16 cellular contexts compared by ENCODE assay signal in the genomic region with DNA sequence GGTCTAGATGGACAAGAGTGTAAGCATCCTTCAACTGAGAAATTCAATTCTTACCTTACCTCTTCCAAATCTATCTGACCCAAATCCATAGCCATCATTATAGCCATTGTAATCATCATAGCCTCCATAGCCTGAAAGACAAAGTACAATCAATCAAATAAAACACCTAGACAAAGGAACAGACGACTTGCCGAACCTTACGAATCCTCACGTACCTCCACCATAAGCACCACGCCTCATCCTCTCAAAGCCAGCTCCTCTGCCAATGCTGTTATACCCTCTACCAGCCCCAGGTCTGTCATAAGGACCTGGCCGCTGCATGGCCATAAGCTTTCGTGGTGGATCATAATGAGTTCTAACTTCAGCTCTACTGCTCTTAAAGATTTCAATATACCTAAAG. TPM values are rescaled to one million over a fixed set of nuclear protein-coding genes. Genes with fewer than 3 reads are reported as not detected.
DNase-seq lines count a peak whose midpoint lies in the region; ATAC-seq and TF ChIP-seq lines count a peak whose summit lies in the region.
"Had no signal": no experiment of that assay in that cellular context is flagged by ENCODE, and none has a peak within 500 bp of the region (broad histone marks: within the 10 kb centered on the region; RNA-seq: fewer than 3 reads in every experiment).

No MANE protein-coding gene starts in this region.

- POLR2A ChIA-PET in activated B cell treated with CpG ODN at 0.5 μM for 24 hours (lab: Charles Lee): interaction anchor here (1.6 kb wide), 1 partner anchor 10 kb away, joined by 5 read pairs; no protein-coding TSS in a partner anchor

- H3K27ac ChIP-seq in subcutaneous abdominal adipose tissue (ENCODE audit: low read depth, low read length): peak overlapping the region; percentile 97
- H3K27ac ChIP-seq: foreskin keratinocyte had no signal

- DNase-seq in activated effector memory CD4-positive, alpha-beta T cell treated with anti-CD3 and anti-CD28 coated beads, Interleukin-2, amount 50 U/mL, for 16 hours: peak; percentile 61
- DNase-seq in activated effector memory CD4-positive, alpha-beta T cell treated with Interleukin-2 at 50 U/mL for 16 hours: no peak
- DNase-seq in activated B cell treated with CpG ODN at 0.5 μM for 24 hours (no peak), immature natural killer cell (no peak), DMS53 treated with DMSO at 0.1 percent for 48 hours (lab: John Stamatoyannopoulos, UW; ENCODE audit: unreplicated experiment) (no peak), islet precursor cell (no peak)
- DNase-seq: foreskin keratinocyte, kidney glomerular epithelial cell, naive B cell, NCI-H1092 treated with DMSO at 0.1 percent for 48 hours, NCI-H526 treated with DMSO at 0.1 percent for 48 hours, Right ventricle myocardium superior, small intestine had no signal

- CTCF ChIA-PET in activated B cell treated with CpG ODN at 0.5 μM for 24 hours (lab: Charles Lee): no interaction called here

- no peak for ATAC-seq in activated B cell treated with CpG ODN at 0.5 μM for 24 hours (ENCODE audit: low read depth)
- ATAC-seq in GM21390 (IDR thresholded peaks at IDR 0.05; ENCODE audit: unreplicated experiment): no peak
- ATAC-seq: foreskin keratinocyte had no signal

- TF ChIP-seq CTCF in activated B cell treated with CpG ODN at 0.5 μM for 24 hours (IDR thresholded peaks at IDR 0.05): no peak

- H3K4me1 ChIP-seq in subcutaneous abdominal adipose tissue (ENCODE audit: control insufficient read depth in 5 of 5, insufficient read depth in 5 of 5, low read length in 5 of 5): peaks cover 8 to 68% (median 61%) of the 10 kb centered on the region in 5 donors

- peaks cover 60 to 85% (median 79%) of the 10 kb centered on the region in 5 donors for H3K36me3 ChIP-seq in subcutaneous abdominal adipose tissue (ENCODE audit: control insufficient read depth in 5 of 5, insufficient read depth in 5 of 5, low read length in 5 of 5)

- intact Hi-C loops in activated B cell treated with CpG ODN at 0.5 μM for 24 hours (cut with micrococcal nuclease): no loop called here

- no peaks in the 10 kb centered on the region for H3K9me3 ChIP-seq in subcutaneous abdominal adipose tissue (ENCODE audit: control insufficient read depth in 5 of 5, low read length in 5 of 5)

- H3K9me3 Mint-ChIP-seq in activated B cell treated with CpG ODN at 0.5 μM for 24 hours: no peaks in the 10 kb centered on the region
- H3K9me3 Mint-ChIP-seq in immature natural killer cell: no peaks in the 10 kb centered on the region
- H3K9me3 Mint-ChIP-seq: dendritic cell treated with granulocyte-macrophage colony-stimulating factor and Interleukin-4, amounts not matched to agents 40 ng/mL and 50 ng/mL, for 4 days had no signal

- peak overlapping the region; percentile 7 for H3K27ac Mint-ChIP-seq in activated B cell treated with CpG ODN at 0.5 μM for 24 hours
- peak overlapping the region; percentile 6 to 72 (median 33) for H3K27ac Mint-ChIP-seq in immature natural killer cell
- H3K27ac Mint-ChIP-seq: dendritic cell treated with granulocyte-macrophage colony-stimulating factor and Interleukin-4, amounts not matched to agents 40 ng/mL and 50 ng/mL, for 4 days had no signal

- H3K4me3 Mint-ChIP-seq in activated B cell treated with CpG ODN at 0.5 μM for 24 hours (no peak overlapping the region), immature natural killer cell (no peak overlapping the region)
- H3K4me3 Mint-ChIP-seq: dendritic cell treated with granulocyte-macrophage colony-stimulating factor and Interleukin-4, amounts not matched to agents 40 ng/mL and 50 ng/mL, for 4 days had no signal

- H3K36me3 Mint-ChIP-seq in activated B cell treated with CpG ODN at 0.5 μM for 24 hours (ENCODE audit: low read depth) (peaks cover 93% of the 10 kb centered on the region), immature natural killer cell (peaks cover 44 to 82% (median 77%) of the 10 kb centered on the region in 3 donors)

- H3K4me1 Mint-ChIP-seq in activated B cell treated with CpG ODN at 0.5 μM for 24 hours (peaks cover 48% of the 10 kb centered on the region), immature natural killer cell (peaks cover 70 to 94% of the 10 kb centered on the region in 2 donors)

- no peak overlapping the region for H3K4me3 ChIP-seq in subcutaneous abdominal adipose tissue (ENCODE audit: low read depth in 1 of 5, low read length in 5 of 5)

- H3K27me3 ChIP-seq in subcutaneous abdominal adipose tissue (ENCODE audit: control insufficient read depth in 5 of 5, insufficient read depth in 4 of 5, low read length in 5 of 5): no peaks in the 10 kb centered on the region
- H3K27me3 ChIP-seq: foreskin keratinocyte had no signal

- no peaks in the 10 kb centered on the region for H3K27me3 Mint-ChIP-seq in activated B cell treated with CpG ODN at 0.5 μM for 24 hours
- peaks cover 20 to 67% (median 41%) of the 10 kb centered on the region in 3 donors for H3K27me3 Mint-ChIP-seq in immature natural killer cell (ENCODE audit: low read depth in 3 of 3)
- H3K27me3 Mint-ChIP-seq: dendritic cell treated with granulocyte-macrophage colony-stimulating factor and Interleukin-4, amounts not matched to agents 40 ng/mL and 50 ng/mL, for 4 days; naive B cell had no signal

- H3K9ac ChIP-seq in subcutaneous abdominal adipose tissue (ENCODE audit: low read length in 5 of 5): no peak overlapping the region

RNA-seq across cellular contexts. Expression of a gene that starts 5.5 kb away (rescaled TPM):
- total RNA-seq in activated B cell treated with CpG ODN at 0.5 μM for 24 hours: 1,061 and 1,210 TPM in 2 replicates
- polyA plus RNA-seq in immature natural killer cell: 100 to 1,000 TPM in 1 of 3 donors, 10 to 100 TPM in 2; 45.7 to 110 (median 73.3) TPM
